1 cellular context compared by ENCODE assay signal in the genomic region with DNA sequence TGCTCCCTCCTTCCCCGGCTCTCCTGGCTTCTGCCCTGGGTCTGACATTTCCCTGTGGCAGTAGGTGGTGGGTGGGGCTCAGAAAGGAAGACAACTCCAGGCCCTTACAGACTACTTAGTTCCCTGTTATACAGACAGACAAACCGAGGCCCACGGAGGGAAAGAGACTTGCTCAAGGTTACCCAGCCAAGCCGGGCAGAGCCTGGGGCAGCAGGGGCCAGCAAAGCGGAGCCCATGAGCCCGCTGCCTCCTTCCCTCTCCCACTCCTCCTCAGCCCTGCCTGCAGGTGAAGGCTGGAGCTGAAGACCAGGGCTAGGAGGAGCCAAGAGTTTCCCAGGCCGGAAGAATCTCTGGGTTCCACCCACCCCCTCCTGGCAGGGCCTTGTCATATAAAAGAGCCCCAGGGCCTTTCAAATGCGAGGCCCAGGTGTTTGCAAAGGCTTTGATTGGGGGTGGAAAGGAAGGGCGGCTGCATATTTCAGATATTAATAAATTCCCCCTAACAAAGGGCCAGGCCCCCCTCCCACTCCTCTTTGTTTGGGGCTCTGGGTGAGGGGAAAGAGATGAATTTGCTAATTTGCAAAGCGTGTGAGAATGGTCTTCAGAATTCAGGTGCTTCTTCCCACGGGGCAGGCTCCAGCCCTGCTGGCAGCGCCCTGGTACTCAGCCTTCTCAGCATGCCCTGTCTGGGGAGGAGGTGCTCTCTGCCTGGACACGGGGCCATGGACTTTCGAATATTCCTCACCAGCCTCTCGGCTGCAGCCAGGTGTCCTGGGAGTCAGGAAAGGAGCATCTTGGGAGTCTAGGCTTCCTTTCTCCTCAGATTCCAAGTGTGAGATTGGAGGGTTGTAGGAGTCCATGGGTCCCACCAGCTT.
TF ChIP-seq lines count a peak whose summit lies in the region.

No MANE protein-coding gene starts in this region.

TF ChIP-seq in IMR-90, 13 proteins besides CTCF, POLR2A, EP300 and RAD21:
- TF ChIP-seq BHLHE40 (IDR thresholded peaks at IDR 0.05; ENCODE audit: low read depth, low read length) (no peak), RFX5 (IDR thresholded peaks at IDR 0.05; ENCODE audit: low read depth, low read length) (no peak), NFE2L2 (IDR thresholded peaks at IDR 0.05; ENCODE audit: low read depth, low read length) (no peak), RCOR1 (IDR thresholded peaks at IDR 0.05; ENCODE audit: insufficient replicate concordance, low read length) (no peak)
